ENCODE assay signal across 11 cellular contexts in the genomic region with DNA sequence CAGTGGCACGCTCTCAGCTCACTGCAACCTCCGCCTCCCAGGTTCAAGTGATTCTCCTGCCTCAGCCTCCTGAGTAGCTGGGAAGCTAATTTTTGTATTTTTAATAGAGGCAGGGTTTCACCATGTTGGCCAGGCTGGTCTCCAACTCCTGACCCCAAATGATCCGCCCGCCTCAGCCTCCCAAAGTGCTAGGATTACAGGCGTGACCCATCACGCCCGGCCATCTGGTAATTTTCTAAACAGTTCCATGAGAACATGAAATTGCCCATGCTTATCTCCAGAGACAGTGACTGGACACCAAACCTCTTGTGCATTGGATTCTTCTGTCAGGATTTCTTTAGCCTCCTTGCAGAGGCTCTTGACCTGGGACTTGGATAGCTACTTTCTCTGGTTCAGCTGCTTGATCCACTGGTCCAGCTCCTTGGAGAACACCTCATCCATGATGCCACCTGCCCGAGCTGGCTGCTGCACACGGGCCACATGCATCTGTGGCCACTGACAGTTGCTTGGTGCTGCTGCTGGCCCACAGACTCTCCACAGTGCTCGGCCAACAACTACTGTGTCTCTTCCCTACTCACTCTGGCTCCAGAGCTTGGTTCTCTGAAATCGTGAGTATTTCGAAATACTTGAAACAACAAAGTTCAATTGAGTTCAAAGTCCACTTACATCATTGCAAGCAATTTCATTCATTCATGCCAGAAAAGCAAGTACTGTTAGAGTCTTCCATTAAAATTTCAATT. TPM values are rescaled to one million over a fixed set of nuclear protein-coding genes. Genes with fewer than 3 reads are reported as not detected.
DNase-seq lines count a peak whose midpoint lies in the region; ATAC-seq and TF ChIP-seq lines count a peak whose summit lies in the region.
"Had no signal": no experiment of that assay in that cellular context is flagged by ENCODE, and none has a peak within 500 bp of the region (broad histone marks: within the 10 kb centered on the region; RNA-seq: fewer than 3 reads in every experiment).

No MANE protein-coding gene starts in this region.

- intact Hi-C loops in natural killer cell (cut with micrococcal nuclease): no loop called here

- no peak for ATAC-seq in natural killer cell

- no peak overlapping the region for H3K27ac Mint-ChIP-seq in natural killer cell
- H3K27ac Mint-ChIP-seq in progenitor cell of endocrine pancreas: no peak overlapping the region
- H3K27ac Mint-ChIP-seq: endodermal cell had no signal

- DNase-seq in GM03348 (ENCODE audit: low spot score): peak; percentile 80
- no peak for DNase-seq in SK-N-MC (ENCODE audit: low read depth, low spot score)
- DNase-seq in globus pallidus (ENCODE audit: low spot score): peak; percentile 32
- DNase-seq in NCI-H345 (lab: John Stamatoyannopoulos, UW): no peak
- no peak for DNase-seq in natural killer cell
- no peak for DNase-seq in NCI-H2196 treated with DMSO at 0.1 percent for 48 hours (lab: John Stamatoyannopoulos, UW; ENCODE audit: unreplicated experiment)
- no peak for DNase-seq in progenitor cell of endocrine pancreas (ENCODE audit: low spot score, unreplicated experiment)
- DNase-seq: endodermal cell; stimulated activated CD4-positive, alpha-beta T cell treated with anti-CD3 and anti-CD28 coated beads, Interleukin-4, amount 100 ng/mL, for 1 hour had no signal

- H3K36me3 ChIP-seq in SK-N-MC (ENCODE audit: insufficient read depth, low read length) (no peaks in the 10 kb centered on the region), skeletal muscle satellite cell (ENCODE audit: insufficient read depth, low read length) (no peaks in the 10 kb centered on the region)
- H3K36me3 ChIP-seq: vagina had no signal

- H3K4me3 ChIP-seq in SK-N-MC (peak overlapping the region; percentile 19; the same call in 1 of the 2 replicates), skeletal muscle satellite cell (ENCODE audit: low read length) (no peak overlapping the region)
- H3K4me3 ChIP-seq: vagina had no signal

- H3K36me3 Mint-ChIP-seq in natural killer cell (no peaks in the 10 kb centered on the region), progenitor cell of endocrine pancreas (ENCODE audit: insufficient read depth) (no peaks in the 10 kb centered on the region)

- H3K9me3 Mint-ChIP-seq in natural killer cell: no peaks in the 10 kb centered on the region
- no peaks in the 10 kb centered on the region for H3K9me3 Mint-ChIP-seq in progenitor cell of endocrine pancreas (ENCODE audit: low read depth)
- H3K9me3 Mint-ChIP-seq: endodermal cell had no signal

- peak overlapping the region; percentile 60 for H3K4me2 ChIP-seq in skeletal muscle satellite cell (ENCODE audit: low read length)

- TF ChIP-seq CTCF in natural killer cell (IDR thresholded peaks at IDR 0.05): no peak
- no peak for TF ChIP-seq CTCF in progenitor cell of endocrine pancreas (IDR thresholded peaks at IDR 0.05; ENCODE audit: unreplicated experiment)

- no peaks in the 10 kb centered on the region for H3K4me1 Mint-ChIP-seq in natural killer cell
- peaks cover 1% of the 10 kb centered on the region for H3K4me1 Mint-ChIP-seq in progenitor cell of endocrine pancreas (ENCODE audit: low read depth)
- H3K4me1 Mint-ChIP-seq: endodermal cell had no signal

- H3K4me1 ChIP-seq in skeletal muscle satellite cell (ENCODE audit: control insufficient read depth, insufficient read depth, low read length): peaks cover 45% of the 10 kb centered on the region
- H3K4me1 ChIP-seq: vagina had no signal

- H3K9ac ChIP-seq in SK-N-MC (ENCODE audit: insufficient read length) (peak overlapping the region; percentile 32), skeletal muscle satellite cell (ENCODE audit: low read depth, low read length) (no peak overlapping the region)

- H3K27me3 ChIP-seq in skeletal muscle satellite cell (ENCODE audit: control insufficient read depth, insufficient read depth, low read length): no peaks in the 10 kb centered on the region
- H3K27me3 ChIP-seq: vagina had no signal

- H3K27ac ChIP-seq in SK-N-MC: no peak overlapping the region
- H3K27ac ChIP-seq: vagina had no signal

- H3K9me3 ChIP-seq in SK-N-MC (ENCODE audit: low read depth, low read length) (no peaks in the 10 kb centered on the region), skeletal muscle satellite cell (replicated peaks; ENCODE audit: low read length) (no peaks in the 10 kb centered on the region)
- H3K9me3 ChIP-seq: vagina had no signal

- H3K4me3 Mint-ChIP-seq in natural killer cell: no peak overlapping the region
- H3K4me3 Mint-ChIP-seq in progenitor cell of endocrine pancreas (ENCODE audit: low read depth): no peak overlapping the region
- H3K4me3 Mint-ChIP-seq: endodermal cell had no signal

- H3K27me3 Mint-ChIP-seq in natural killer cell (ENCODE audit: low read depth in 2 of 2) (peaks cover 5 to 8% of the 10 kb centered on the region in 2 donors), progenitor cell of endocrine pancreas (no peaks in the 10 kb centered on the region)

RNA-seq across cellular contexts. Expression of a gene that starts 40.0 kb away (rescaled TPM):
- total RNA-seq in skeletal muscle satellite cell (2012; rRNA removed): 26.1 and 32.8 TPM in 2 replicates
- total RNA-seq in natural killer cell (100 to 1,000 TPM in 1 of 3 donors, 10 to 100 TPM in 2; 90.5 to 128 (median 99.0) TPM), progenitor cell of endocrine pancreas (37.6 and 38.5 TPM in 2 replicates)

Comparison
In these comparisons a context has a peak if more than half of its experiments do, and no peak if none do; other contexts are left out.
1. DNase-seq: peak in GM03348 (single experiment) and globus pallidus (single experiment); none in SK-N-MC (single experiment), NCI-H345 (single experiment), natural killer cell (single experiment), NCI-H2196 treated with DMSO at 0.1 percent for 48 hours (single experiment) and progenitor cell of endocrine pancreas (single experiment).